Comparison of ENCODE assay signal across 10 cellular contexts in genomic region chr12:68222336-68222735, GRCh38. TPM values are rescaled to one million over a fixed set of nuclear protein-coding genes. Genes with fewer than 3 reads are reported as not detected.
DNase-seq lines count a peak whose midpoint lies in the region; ATAC-seq and TF ChIP-seq lines count a peak whose summit lies in the region.
"Had no signal": no experiment of that assay in that cellular context is flagged by ENCODE, and none has a peak within 500 bp of the region (broad histone marks: within the 10 kb centered on the region; RNA-seq: fewer than 3 reads in every experiment).

No MANE protein-coding gene starts in this region.

- ATAC-seq in left ventricle myocardium superior (peak; percentile 17), upper lobe of right lung (no peak)

- no peaks in the 10 kb centered on the region for H3K9me3 ChIP-seq in left ventricle myocardium inferior (replicated peaks)
- H3K9me3 ChIP-seq in upper lobe of right lung, result no peaks in the 10 kb centered on the region

- DNase-seq in left ventricle myocardium superior (no peak), left ventricle myocardium inferior (no peak), NCI-H446 treated with DMSO at 0.1 percent for 48 hours (lab: John Stamatoyannopoulos, UW) (peak; percentile 20), choroid plexus epithelial cell (ENCODE audit: low read depth) (peak; percentile 49), upper lobe of right lung (no peak), GM13976 (ENCODE audit: low spot score) (no peak), G401 (ENCODE audit: low spot score) (no peak), amygdala (lab: John Stamatoyannopoulos, UW) (no peak)

- TF ChIP-seq CTCF in left ventricle myocardium inferior (IDR thresholded peaks at IDR 0.05; ENCODE audit: borderline replicate concordance) (no peak), choroid plexus epithelial cell (conservative IDR thresholded peaks at IDR 0.05; ENCODE audit: low read depth, low read length) (no peak), upper lobe of right lung (IDR thresholded peaks at IDR 0.05) (no peak), GM13976 (IDR thresholded peaks at IDR 0.05; ENCODE audit: borderline replicate concordance, control extremely low read depth, extremely low read depth, insufficient read depth, missing control alignments) (no peak)

- intact Hi-C loops in left ventricle myocardium superior (cut with micrococcal nuclease) (loop anchor here (5.0 kb wide), 1 partner anchor 95 kb away; no protein-coding TSS in a partner anchor), left ventricle myocardium inferior (cut with micrococcal nuclease) (loop anchor here (2.0 kb wide), 1 partner anchor 94 kb away; no protein-coding TSS in a partner anchor), upper lobe of right lung (cut with DNase I) (loop anchor here (5.0 kb wide), 1 partner anchor 95 kb away; no protein-coding TSS in a partner anchor)

- H3K4me1 ChIP-seq in left ventricle myocardium inferior, result peaks cover 10% of the 10 kb centered on the region
- no peaks in the 10 kb centered on the region for H3K4me1 ChIP-seq in upper lobe of right lung

- H3K27ac ChIP-seq in left ventricle myocardium inferior (replicated peaks) (no peak overlapping the region), upper lobe of right lung (no peak overlapping the region)

- in situ Hi-C loops in GM13976 (cut with MboI; ENCODE audit: low sequenced_read_pairs, unreplicated experiment), result no loop called here
- in situ Hi-C loops in G401 (cut with HindIII; ENCODE audit: low sequenced_read_pairs), result no loop called here

- H3K27me3 ChIP-seq in left ventricle myocardium inferior (ENCODE audit: low read depth), result peaks cover 12% of the 10 kb centered on the region
- H3K27me3 ChIP-seq in upper lobe of right lung, result peaks cover 4% of the 10 kb centered on the region

- H3K4me3 ChIP-seq in left ventricle myocardium inferior, result no peak overlapping the region
- H3K4me3 ChIP-seq in choroid plexus epithelial cell (ENCODE audit: low read depth, low read length), result no peak overlapping the region
- H3K4me3 ChIP-seq in upper lobe of right lung, result peak overlapping the region; percentile 3

- H3K36me3 ChIP-seq in left ventricle myocardium inferior (no peaks in the 10 kb centered on the region), upper lobe of right lung (no peaks in the 10 kb centered on the region)

RNA-seq across cellular contexts. Expression of gene IL26, which starts 3.3 kb away (rescaled TPM):
- not detected for total RNA-seq in left ventricle myocardium superior
- total RNA-seq in left ventricle myocardium inferior, result not detected
- total RNA-seq in upper lobe of right lung, result not detected
- total RNA-seq in G401 (2014; rRNA removed; shearing (Covaris generic)), result not detected in 2 replicates
- total RNA-seq: epithelial cell of proximal tubule; naive thymus-derived CD8-positive, alpha-beta T cell had no signal

RNA-seq across cellular contexts. Expression of gene IL22, which starts 31.1 kb away (rescaled TPM):
- not detected for total RNA-seq in left ventricle myocardium superior
- not detected for total RNA-seq in left ventricle myocardium inferior
- total RNA-seq in upper lobe of right lung, result not detected
- not detected in 2 replicates for total RNA-seq in G401 (2014; rRNA removed; shearing (Covaris generic))
- total RNA-seq: epithelial cell of proximal tubule; naive thymus-derived CD8-positive, alpha-beta T cell had no signal

Comparison
In these comparisons a context has a peak if more than half of its experiments do, and no peak if none do; other contexts are left out.
1. DNase-seq: peak in NCI-H446 treated with DMSO at 0.1 percent for 48 hours (single experiment) and choroid plexus epithelial cell (single experiment); none in left ventricle myocardium superior (single experiment), left ventricle myocardium inferior (single experiment), upper lobe of right lung (single experiment), GM13976 (single experiment), G401 (single experiment) and amygdala (0 of 56).